Comparison of ENCODE assay signal across 2 cellular contexts in genomic region chr3:169758353-169758994, GRCh38.
TF ChIP-seq lines count a peak whose summit lies in the region.

No MANE protein-coding gene starts in this region.

TF ChIP-seq in IMR-90, 13 proteins besides CTCF, POLR2A, EP300 and RAD21:
- no peak for TF ChIP-seq MAZ (IDR thresholded peaks at IDR 0.05; ENCODE audit: borderline replicate concordance, low read depth, low read length)
- TF ChIP-seq MXI1 (IDR thresholded peaks at IDR 0.05; ENCODE audit: borderline replicate concordance, low read depth, low read length), result no peak
- TF ChIP-seq RFX5 (IDR thresholded peaks at IDR 0.05; ENCODE audit: low read depth, low read length), result no peak
- TF ChIP-seq ELK1 (IDR thresholded peaks at IDR 0.05; ENCODE audit: borderline replicate concordance, low read depth, low read length), result no peak
- no peak for TF ChIP-seq MAFK (IDR thresholded peaks at IDR 0.05; ENCODE audit: low read depth, low read length)
- no peak for TF ChIP-seq FOS (IDR thresholded peaks at IDR 0.05; ENCODE audit: low read depth, low read length)
- TF ChIP-seq NFE2L2 (IDR thresholded peaks at IDR 0.05; ENCODE audit: low read depth, low read length), result no peak
- no peak for TF ChIP-seq CEBPB (IDR thresholded peaks at IDR 0.05; ENCODE audit: low read depth, low read length)
- no peak for TF ChIP-seq CHD1 (IDR thresholded peaks at IDR 0.05; ENCODE audit: low read depth, low read length)
- TF ChIP-seq RCOR1 (IDR thresholded peaks at IDR 0.05; ENCODE audit: insufficient replicate concordance, low read length), result no peak
- no peak for TF ChIP-seq BHLHE40 (IDR thresholded peaks at IDR 0.05; ENCODE audit: low read depth, low read length)
- TF ChIP-seq SMC3 (IDR thresholded peaks at IDR 0.05; ENCODE audit: low read depth, low read length), result no peak
- no peak for TF ChIP-seq USF2 (IDR thresholded peaks at IDR 0.05; ENCODE audit: low read depth, low read length)

TF ChIP-seq in K562, 482 proteins besides CTCF, POLR2A, EP300 and RAD21 (continues in another document):
- TF ChIP-seq CCNT2 (IDR thresholded peaks at IDR 0.05; ENCODE audit: borderline replicate concordance, extremely low read depth, insufficient read length, low read depth, low read length) (peak; percentile 32), SAFB2 (IDR thresholded peaks at IDR 0.05; ENCODE audit: borderline replicate concordance, low read depth, low read length, severe bottlenecking) (no peak), ZBTB5 (IDR thresholded peaks at IDR 0.05) (no peak), NCOR1 (IDR thresholded peaks at IDR 0.05) (peak; percentile 29; the same call in 1 of the 2 replicates), ZNF232 (CRISPR knock-in tag; IDR thresholded peaks at IDR 0.05) (no peak), HOMEZ (CRISPR knock-in tag; IDR thresholded peaks at IDR 0.05) (no peak), EHMT2 (IDR thresholded peaks at IDR 0.05) (peak; percentile 73; the same call in 1 of the 2 replicates), MYC (IDR thresholded peaks at IDR 0.05; ENCODE audit: low read depth, low read length) (no peak), MYC (CRISPR knock-in tag; IDR thresholded peaks at IDR 0.05; ENCODE audit: borderline replicate concordance, low read depth) (no peak), SMARCA4 (IDR thresholded peaks at IDR 0.05) (peak; percentile 86), DPF2 (IDR thresholded peaks at IDR 0.05) (peak; percentile 83), CLOCK (CRISPR knock-in tag; IDR thresholded peaks at IDR 0.05; ENCODE audit: borderline replicate concordance) (no peak), SREBF2 (CRISPR knock-in tag; IDR thresholded peaks at IDR 0.05) (no peak), DLX4 (CRISPR knock-in tag; IDR thresholded peaks at IDR 0.05) (no peak), PTBP1 (IDR thresholded peaks at IDR 0.05; ENCODE audit: low read depth, low read length) (no peak), XRCC3 (IDR thresholded peaks at IDR 0.05) (no peak), CREB3 (tag; conservative IDR thresholded peaks at IDR 0.05; ENCODE audit: low read depth) (no peak), TBP (optimal IDR thresholded peaks at IDR 0.05; ENCODE audit: low read depth, low read length) (no peak), RCOR1 (IDR thresholded peaks at IDR 0.05; ENCODE audit: borderline replicate concordance in 1 of 2, low read depth in 2 of 2, low read length in 2 of 2) (peak in 1 of 2 experiments; percentile 78; a peak in 1 of 4 replicates), ZNF347 (CRISPR knock-in tag; IDR thresholded peaks at IDR 0.05; ENCODE audit: low read depth) (no peak), KAT7 (CRISPR knock-in tag; IDR thresholded peaks at IDR 0.05; ENCODE audit: borderline replicate concordance) (no peak), HNRNPLL (IDR thresholded peaks at IDR 0.05; ENCODE audit: low read depth, low read length, poor library complexity, severe bottlenecking) (no peak), USF2 (CRISPR knock-in tag; IDR thresholded peaks at IDR 0.05) (no peak), ZNF584 (CRISPR knock-in tag; IDR thresholded peaks at IDR 0.05; ENCODE audit: low read depth) (no peak), ZC3H8 (IDR thresholded peaks at IDR 0.05) (no peak), MLX (CRISPR knock-in tag; conservative IDR thresholded peaks at IDR 0.05) (no peak), NFXL1 (CRISPR knock-in tag; IDR thresholded peaks at IDR 0.05) (no peak), BACH1 (tag; IDR thresholded peaks at IDR 0.05) (no peak), TSC22D4 (tag; IDR thresholded peaks at IDR 0.05) (no peak), ZNF609 (CRISPR knock-in tag; IDR thresholded peaks at IDR 0.05; ENCODE audit: borderline replicate concordance) (no peak), ZEB2 (IDR thresholded peaks at IDR 0.05) (no peak), E2F6 (IDR thresholded peaks at IDR 0.05; ENCODE audit: borderline replicate concordance in 1 of 2, extremely low read depth in 1 of 2, insufficient read depth in 1 of 2, insufficient read length in 1 of 2, low read depth in 1 of 2, low read length in 1 of 2, poor library complexity in 1 of 2, severe bottlenecking in 1 of 2) (no peak), RAD51 (IDR thresholded peaks at IDR 0.05; ENCODE audit: borderline replicate concordance, low read depth) (no peak), FOXA1 (IDR thresholded peaks at IDR 0.05; ENCODE audit: borderline replicate concordance) (no peak), NR2C1 (IDR thresholded peaks at IDR 0.05) (0 out of 2 replicates have a peak, but pooled peaks have one; percentile 12), NR2C1 (tag; IDR thresholded peaks at IDR 0.05) (no peak), NFE2 (IDR thresholded peaks at IDR 0.05; ENCODE audit: low read depth) (no peak), ZNF311 (CRISPR knock-in tag; IDR thresholded peaks at IDR 0.05) (0 out of 2 replicates have a peak, but pooled peaks have one; percentile 30), ATF4 (CRISPR knock-in tag; IDR thresholded peaks at IDR 0.05) (no peak), ZNF717 (CRISPR knock-in tag; IDR thresholded peaks at IDR 0.05) (no peak), ZKSCAN3 (CRISPR knock-in tag; IDR thresholded peaks at IDR 0.05) (no peak), ZNF239 (CRISPR knock-in tag; IDR thresholded peaks at IDR 0.05) (no peak), POLR2G (IDR thresholded peaks at IDR 0.05; ENCODE audit: low read depth, low read length) (no peak), PYGO2 (tag; IDR thresholded peaks at IDR 0.05) (no peak), ID3 (CRISPR knock-in tag; IDR thresholded peaks at IDR 0.05) (no peak), ID3 (tag; IDR thresholded peaks at IDR 0.05) (no peak), FOXA3 (CRISPR knock-in tag; conservative IDR thresholded peaks at IDR 0.05 in 1 of 2, IDR thresholded peaks at IDR 0.05 in 1 of 2) (no peak; a peak in 1 of 4 replicates), ELF4 (CRISPR knock-in tag; IDR thresholded peaks at IDR 0.05) (no peak)
